In genomic region chr14:68895304-68895703, GRCh38 we compare ENCODE assay signal across 21 cellular contexts.
A peak's percentile ranks its signal among the peaks of the same experiment; 100 is the strongest.
DNase-seq lines count a peak whose midpoint lies in the region; ATAC-seq and TF ChIP-seq lines count a peak whose summit lies in the region.
"Had no signal": no experiment of that assay in that cellular context is flagged by ENCODE, and none has a peak within 500 bp of the region (broad histone marks: within the 10 kb centered on the region; RNA-seq: fewer than 3 reads in every experiment).

No MANE protein-coding gene starts in this region.

- no peak for ATAC-seq in T-helper 17 cell
- no peak for ATAC-seq in HG03378 (IDR thresholded peaks at IDR 0.05; ENCODE audit: unreplicated experiment)
- ATAC-seq: activated T-cell treated with anti-CD3 and anti-CD28 coated beads, Interleukin-2, amount 50 U/mL, for 72 hours; K562 had no signal

- H3K36me3 Mint-ChIP-seq in T-helper 17 cell (ENCODE audit: low read depth): peaks cover 7% of the 10 kb centered on the region

- intact Hi-C loops in esophagus muscularis mucosa (cut with DNase I): no loop called here
- intact Hi-C loops in sigmoid colon (cut with DNase I): no loop called here

- peaks cover 14% of the 10 kb centered on the region; the same call in 1 of the 2 replicates for H3K36me3 ChIP-seq in ACC112 (ENCODE audit: insufficient read depth, low read length)
- H3K36me3 ChIP-seq in esophagus muscularis mucosa: peaks cover 36 to 92% (median 90%) of the 10 kb centered on the region in 4 donors
- peaks cover 28 to 77% (median 57%) of the 10 kb centered on the region in 4 donors for H3K36me3 ChIP-seq in sigmoid colon
- H3K36me3 ChIP-seq: ovary had no signal

- H3K4me1 ChIP-seq in ACC112 (ENCODE audit: control insufficient read depth, insufficient read depth, low read length, unreplicated experiment) (peaks cover 44% of the 10 kb centered on the region), esophagus muscularis mucosa (peaks cover 4 to 91% (median 80%) of the 10 kb centered on the region in 4 donors), sigmoid colon (peaks cover 0 to 93% (median 82%) of the 10 kb centered on the region in 4 donors)

- H3K27me3 Mint-ChIP-seq in T-helper 17 cell: no peaks in the 10 kb centered on the region
- H3K27me3 Mint-ChIP-seq: activated naive CD4-positive, alpha-beta T cell treated with anti-CD3 and anti-CD28 coated beads, Interleukin-2, amount 10 ng/mL, durations not matched to agents 7 days and 5 days had no signal

- no peak for TF ChIP-seq EP300 in esophagus muscularis mucosa (IDR thresholded peaks at IDR 0.05)
- no peak for TF ChIP-seq EP300 in sigmoid colon (IDR thresholded peaks at IDR 0.05)

- H3K4me3 Mint-ChIP-seq in T-helper 17 cell: no peak overlapping the region
- H3K4me3 Mint-ChIP-seq: activated naive CD4-positive, alpha-beta T cell treated with anti-CD3 and anti-CD28 coated beads, Interleukin-2, amount 10 ng/mL, durations not matched to agents 7 days and 5 days; activated T-cell treated with anti-CD3 and anti-CD28 coated beads, Interleukin-2, amount 50 U/mL, for 72 hours; nephron; T-helper 2 cell treated with Interferon-gamma antibody and Interleukin-4, amounts not matched to agents 5 μg/mL and 100 μg/mL, for 36 hours had no signal

- H3K27me3 ChIP-seq in ACC112 (ENCODE audit: insufficient read depth, low read length): no peaks in the 10 kb centered on the region
- no peaks in the 10 kb centered on the region for H3K27me3 ChIP-seq in esophagus muscularis mucosa
- H3K27me3 ChIP-seq in sigmoid colon: no peaks in the 10 kb centered on the region
- H3K27me3 ChIP-seq: ovary had no signal

- DNase-seq in T-helper 17 cell (no peak), esophagus muscularis mucosa (ENCODE audit: extremely low spot score) (no peak), sigmoid colon (no peak), NCI-H2081 (lab: John Stamatoyannopoulos, UW) (no peak), glomerular visceral epithelial cell (ENCODE audit: extremely low spot score) (no peak)
- DNase-seq in stimulated activated CD4-positive, alpha-beta T cell treated with anti-CD3 and anti-CD28 coated beads, Interleukin-4, amount 100 ng/mL, for 4 hours: no peak
- DNase-seq: activated CD4-positive, alpha-beta T cell treated with anti-CD3 and anti-CD28 coated beads, Interleukin-2, amount 50 U/mL, for 1 hour; activated naive CD4-positive, alpha-beta T cell treated with anti-CD3 and anti-CD28 coated beads, Interleukin-2, amount 10 ng/mL, durations not matched to agents 7 days and 5 days; activated T-cell treated with anti-CD3 and anti-CD28 coated beads, Interleukin-2, amount 50 U/mL, for 72 hours; NCI-H1092 treated with DMSO at 0.1 percent for 48 hours; NCI-H187 treated with DMSO at 0.1 percent for 48 hours; NCI-H526; ovary; retina; SHP77 had no signal

- TF ChIP-seq CTCF in esophagus muscularis mucosa (IDR thresholded peaks at IDR 0.05) (no peak), sigmoid colon (IDR thresholded peaks at IDR 0.05) (no peak)

- H3K4me1 Mint-ChIP-seq in T-helper 17 cell: peaks cover 11% of the 10 kb centered on the region

- H2AFZ ChIP-seq in ACC112 (ENCODE audit: low read length, unreplicated experiment): no peak overlapping the region

- peaks cover 2% of the 10 kb centered on the region for H3K79me2 ChIP-seq in ACC112 (ENCODE audit: control insufficient read depth, insufficient read depth, low read length, unreplicated experiment)

- TF ChIP-seq POLR2A in esophagus muscularis mucosa (IDR thresholded peaks at IDR 0.05; ENCODE audit: low read depth) (no peak), sigmoid colon (IDR thresholded peaks at IDR 0.05) (no peak)

- H3K27ac ChIP-seq in ACC112 (ENCODE audit: low read depth, low read length): peak overlapping the region; percentile 73
- peak overlapping the region; percentile 89 to 98 (median 97) for H3K27ac ChIP-seq in esophagus muscularis mucosa (replicated peaks in 1 of 4)
- peak overlapping the region; percentile 98 to 100 (median 100) for H3K27ac ChIP-seq in sigmoid colon
- H3K27ac ChIP-seq: ovary, VCaP had no signal

- H3K27ac Mint-ChIP-seq in T-helper 17 cell: peak overlapping the region; percentile 61
- H3K27ac Mint-ChIP-seq: activated naive CD4-positive, alpha-beta T cell treated with anti-CD3 and anti-CD28 coated beads, Interleukin-2, amount 10 ng/mL, durations not matched to agents 7 days and 5 days; activated T-cell treated with anti-CD3 and anti-CD28 coated beads, Interleukin-2, amount 50 U/mL, for 72 hours; nephron; T-helper 2 cell treated with Interferon-gamma antibody and Interleukin-4, amounts not matched to agents 5 μg/mL and 100 μg/mL, for 36 hours had no signal

- no peak overlapping the region for H3K4me3 ChIP-seq in ACC112 (ENCODE audit: low read depth, low read length)
- H3K4me3 ChIP-seq in esophagus muscularis mucosa: no peak overlapping the region
- H3K4me3 ChIP-seq in sigmoid colon: no peak overlapping the region
- H3K4me3 ChIP-seq: K562, ovary had no signal

- H3K9me3 ChIP-seq in T-helper 17 cell (ENCODE audit: control insufficient read depth, low read length, poor library complexity, severe bottlenecking): no peaks in the 10 kb centered on the region
- no peaks in the 10 kb centered on the region for H3K9me3 ChIP-seq in esophagus muscularis mucosa
- H3K9me3 ChIP-seq in sigmoid colon: no peaks in the 10 kb centered on the region
- H3K9me3 ChIP-seq: ovary had no signal

- WGBS in esophagus muscularis mucosa: 97% methylated on average over 3 of the region's 10 CpGs
- 92 to 96% methylated on average over 10 of the region's 10 CpGs for WGBS in sigmoid colon, 2 donors
